13 cellular contexts compared by ENCODE assay signal in genomic region chr7:22694597-22695207, GRCh38. TPM values are rescaled to one million over a fixed set of nuclear protein-coding genes. Genes with fewer than 3 reads are reported as not detected.
A peak's percentile ranks its signal among the peaks of the same experiment; 100 is the strongest.
DNase-seq lines count a peak whose midpoint lies in the region; ATAC-seq, FAIRE-seq and TF ChIP-seq lines count a peak whose summit lies in the region.
"Had no signal": no experiment of that assay in that cellular context is flagged by ENCODE, and none has a peak within 500 bp of the region (broad histone marks: within the 10 kb centered on the region; RNA-seq: fewer than 3 reads in every experiment).

No MANE protein-coding gene starts in this region.

- intact Hi-C loops in CD4-positive, alpha-beta memory T cell (cut with micrococcal nuclease) = loop anchor here (10.0 kb wide), 1 partner anchor 320 kb away; the partner anchor contains the start of gene HYCC1
- intact Hi-C loops in HepG2 (cut with micrococcal nuclease; ENCODE audit: unreplicated experiment) = no loop called here
- intact Hi-C loops in heart left ventricle (cut with DNase I) = no loop called here

- H3K4me2 ChIP-seq in HepG2 (ENCODE audit: low read depth, low read length) = no peak overlapping the region
- H3K4me2 ChIP-seq: BLaER1 had no signal

- peak; percentile 49 for ATAC-seq in GM21367 (IDR thresholded peaks at IDR 0.05; ENCODE audit: unreplicated experiment)
- ATAC-seq in HG03175 (IDR thresholded peaks at IDR 0.05; ENCODE audit: unreplicated experiment) = peak; percentile 52
- ATAC-seq in activated naive CD8-positive, alpha-beta T cell treated with anti-CD3 and anti-CD28 coated beads, Interleukin-2, amount 50 U/mL, for 24 hours = peak; percentile 40
- ATAC-seq in esophagus mucosa = no peak
- no peak for ATAC-seq in HepG2
- ATAC-seq in heart left ventricle = no peak

- TF ChIP-seq CTCF in HepG2 (CRISPR knock-in tag; IDR thresholded peaks at IDR 0.05) (no peak), heart left ventricle (IDR thresholded peaks at IDR 0.05) (no peak)

- H3K9me3 Mint-ChIP-seq in CD4-positive, alpha-beta memory T cell = no peaks in the 10 kb centered on the region
- H3K9me3 Mint-ChIP-seq in activated naive CD8-positive, alpha-beta T cell treated with anti-CD3 and anti-CD28 coated beads, Interleukin-2, amount 50 U/mL, for 24 hours = no peaks in the 10 kb centered on the region

- no peak overlapping the region for H2AFZ ChIP-seq in HepG2 (ENCODE audit: low read length)

- no TSS peak for BruUV-seq in HepG2 (replicated peaks; lab: Mats Ljungman, UMichigan)

- H4K20me1 ChIP-seq in HepG2 (ENCODE audit: insufficient read depth, low read length) = no peaks in the 10 kb centered on the region
- H4K20me1 ChIP-seq: BLaER1 had no signal

- no peak overlapping the region for H3K4me3 ChIP-seq in CD4-positive, alpha-beta memory T cell (ENCODE audit: low read length in 2 of 2)
- no peak overlapping the region for H3K4me3 ChIP-seq in HepG2 (replicated peaks in 1 of 3; ENCODE audit: insufficient read depth in 1 of 3, low read depth in 2 of 3, low read length in 3 of 3)
- no peak overlapping the region for H3K4me3 ChIP-seq in heart left ventricle
- H3K4me3 ChIP-seq: BLaER1, coronary artery had no signal

- TF ChIP-seq EP300 in HepG2 (IDR thresholded peaks at IDR 0.05; ENCODE audit: low read depth in 2 of 2, low read length in 2 of 2) = no peak
- no peak for TF ChIP-seq EP300 in HepG2 (CRISPR knock-in tag; IDR thresholded peaks at IDR 0.05; ENCODE audit: borderline replicate concordance)

- no peaks in the 10 kb centered on the region for H3K79me2 ChIP-seq in HepG2 (ENCODE audit: insufficient read depth, low read length)

- POLR2A ChIA-PET in CD4-positive, alpha-beta memory T cell (lab: Charles Lee; ENCODE audit: partially characterized antibody) = interaction anchor here (0.8 to 0.9 kb wide), 2 partner anchors 17 to 19 kb away, joined by 3 read pairs; no protein-coding TSS in a partner anchor
- POLR2A ChIA-PET in HepG2 (lab: Yijun Ruan, JAX) = no interaction called here

- DNase-seq in CD4-positive, alpha-beta memory T cell = peak in 1 of 5 donors; percentile 12
- no peak for DNase-seq in activated naive CD8-positive, alpha-beta T cell treated with anti-CD3 and anti-CD28 coated beads, Interleukin-2, amount 50 U/mL, for 24 hours
- no peak for DNase-seq in HepG2 (ENCODE audit: low spot score)
- no peak for DNase-seq in NCI-H526 (lab: John Stamatoyannopoulos, UW)
- no peak for DNase-seq in heart left ventricle
- DNase-seq: activated naive CD4-positive, alpha-beta T cell; NCI-H2081 had no signal

- no peak for TF ChIP-seq RAD21 in HepG2 (CRISPR knock-in tag; IDR thresholded peaks at IDR 0.05)

- H3K4me1 ChIP-seq in CD4-positive, alpha-beta memory T cell (ENCODE audit: insufficient read depth, low read length) = peaks cover 49% of the 10 kb centered on the region
- H3K4me1 ChIP-seq in HepG2 (ENCODE audit: insufficient read depth, low read length) (no peaks in the 10 kb centered on the region), heart left ventricle (peaks cover 0 to 48% (median 0%) of the 10 kb centered on the region in 12 donors)

- H3K4me3 Mint-ChIP-seq in CD4-positive, alpha-beta memory T cell = peak overlapping the region in 7 of 8 donors; percentile 7 to 78 (median 52)
- H3K4me3 Mint-ChIP-seq in activated naive CD8-positive, alpha-beta T cell treated with anti-CD3 and anti-CD28 coated beads, Interleukin-2, amount 50 U/mL, for 24 hours = no peak overlapping the region

- H3K27ac Mint-ChIP-seq in CD4-positive, alpha-beta memory T cell = peak overlapping the region in 2 of 7 donors; percentile 36 to 43
- peak overlapping the region; percentile 21 for H3K27ac Mint-ChIP-seq in activated naive CD8-positive, alpha-beta T cell treated with anti-CD3 and anti-CD28 coated beads, Interleukin-2, amount 50 U/mL, for 24 hours

- no peak for FAIRE-seq in HepG2 (lab: Jason Lieb, UNC)

- H3K4me1 Mint-ChIP-seq in CD4-positive, alpha-beta memory T cell = peaks cover 38 to 55% (median 48%) of the 10 kb centered on the region in 4 donors
- peaks cover 59% of the 10 kb centered on the region for H3K4me1 Mint-ChIP-seq in activated naive CD8-positive, alpha-beta T cell treated with anti-CD3 and anti-CD28 coated beads, Interleukin-2, amount 50 U/mL, for 24 hours

- in situ Hi-C loops in HepG2 (cut with HindIII; ENCODE audit: extremely low pct_ligation_motif_present, low pct_unique_long_range_greater_than_20kb) = no loop called here

- H3K9me3 ChIP-seq in CD4-positive, alpha-beta memory T cell (ENCODE audit: control insufficient read depth in 1 of 2, low read length in 2 of 2) = no peaks in the 10 kb centered on the region
- H3K9me3 ChIP-seq in HepG2 (ENCODE audit: low read length) (no peaks in the 10 kb centered on the region), heart left ventricle (no peaks in the 10 kb centered on the region)
- H3K9me3 ChIP-seq: BLaER1 had no signal

- no peak overlapping the region for H3K27ac ChIP-seq in CD4-positive, alpha-beta memory T cell (ENCODE audit: low read depth, low read length)
- H3K27ac ChIP-seq in HepG2 (ENCODE audit: extremely low read length, insufficient read depth, low read length) (no peak overlapping the region), heart left ventricle (no peak overlapping the region)
- H3K27ac ChIP-seq: BLaER1, coronary artery had no signal

- WGBS in HepG2 (ENCODE audit: low lambda C conversion rate) = 36% methylated on average over 5 of the region's 5 CpGs
- 89 to 94% (median 90%) methylated on average over 5 of the region's 5 CpGs for WGBS in heart left ventricle, 4 donors

- H3K9ac ChIP-seq in HepG2 (ENCODE audit: insufficient read depth, low read depth, low read length) = no peak overlapping the region
- H3K9ac ChIP-seq: BLaER1 had no signal

- H3K27me3 Mint-ChIP-seq in CD4-positive, alpha-beta memory T cell = peaks cover 0 to 2% of the 10 kb centered on the region in 2 donors
- peaks cover 8% of the 10 kb centered on the region for H3K27me3 Mint-ChIP-seq in activated naive CD8-positive, alpha-beta T cell treated with anti-CD3 and anti-CD28 coated beads, Interleukin-2, amount 50 U/mL, for 24 hours

- H3K27me3 ChIP-seq in CD4-positive, alpha-beta memory T cell (ENCODE audit: insufficient read depth, low read length) = no peaks in the 10 kb centered on the region
- H3K27me3 ChIP-seq in HepG2 (ENCODE audit: control insufficient read depth in 1 of 2, insufficient read depth in 2 of 2, low read length in 2 of 2) (peaks cover 0 to 6% of the 10 kb centered on the region in 2 experiments; a peak in 1 of 5 replicates), heart left ventricle (no peaks in the 10 kb centered on the region)
- H3K27me3 ChIP-seq: BLaER1 had no signal

- H3K36me3 Mint-ChIP-seq in CD4-positive, alpha-beta memory T cell = no peaks in the 10 kb centered on the region
- no peaks in the 10 kb centered on the region for H3K36me3 Mint-ChIP-seq in activated naive CD8-positive, alpha-beta T cell treated with anti-CD3 and anti-CD28 coated beads, Interleukin-2, amount 50 U/mL, for 24 hours (ENCODE audit: low read depth)

- TF ChIP-seq POLR2A in HepG2 (IDR thresholded peaks at IDR 0.05; ENCODE audit: insufficient read depth in 1 of 2, low read depth in 2 of 2, low read length in 2 of 2) (no peak), heart left ventricle (IDR thresholded peaks at IDR 0.05) (no peak)

- no peaks in the 10 kb centered on the region for H3K36me3 ChIP-seq in CD4-positive, alpha-beta memory T cell (ENCODE audit: insufficient read depth, low read length)
- H3K36me3 ChIP-seq in HepG2 (replicated peaks in 1 of 2; ENCODE audit: control insufficient read depth in 1 of 2, insufficient read depth in 2 of 2, low read length in 2 of 2) (no peaks in the 10 kb centered on the region), heart left ventricle (no peaks in the 10 kb centered on the region)
- H3K36me3 ChIP-seq: BLaER1 had no signal

- CTCF ChIA-PET in CD4-positive, alpha-beta memory T cell (lab: Charles Lee; ENCODE audit: partially characterized antibody) = interaction anchor here (1.1 to 1.2 kb wide), 2 partner anchors 14 to 31 kb away, joined by 3 to 4 read pairs; no protein-coding TSS in a partner anchor
- CTCF ChIA-PET in HepG2 (lab: Yijun Ruan, JAX; ENCODE audit: low intra/inter-chr PET ratio, low total read pairs) = no interaction called here

TF ChIP-seq in HepG2, 621 proteins besides CTCF, POLR2A, EP300 and RAD21 (continues in another document):
- TF ChIP-seq XRCC5 (optimal IDR thresholded peaks at IDR 0.05; ENCODE audit: low read length) = no peak
- no peak for TF ChIP-seq JUND (CRISPR knock-in tag; IDR thresholded peaks at IDR 0.05)
- no peak for TF ChIP-seq ZNF160 (CRISPR knock-in tag; IDR thresholded peaks at IDR 0.05)
- no peak for TF ChIP-seq ZNF317 (CRISPR knock-in tag; IDR thresholded peaks at IDR 0.05)
- no peak for TF ChIP-seq ISX (CRISPR knock-in tag; conservative IDR thresholded peaks at IDR 0.05)
- no peak for TF ChIP-seq SRSF4 (IDR thresholded peaks at IDR 0.05; ENCODE audit: low read depth, low read length, poor library complexity, severe bottlenecking)

RNA-seq across cellular contexts. Expression of gene IL6, which starts 32.3 kb away (rescaled TPM):
- total RNA-seq in CD4-positive, alpha-beta memory T cell = not detected
- polyA plus RNA-seq in CD4-positive, alpha-beta memory T cell = not detected
- total RNA-seq in esophagus mucosa (not detected), HepG2 (2016; rRNA removed; fragmentation: Illumina TruSeq; extraction: Trizol) (not detected in 2 replicates), heart left ventricle (10 to 100 TPM in 1 of 9 donors, 1 to 10 TPM in 5, under 1 TPM in 2, not detected in 1; 0.72 to 15.1 (median 2.6) TPM)
- total RNA-seq in HepG2 (2016; cell fraction: cytosol; rRNA removed; fragmentation: Illumina TruSeq; extraction: Trizol; ENCODE audit: low read depth) = not detected in 2 replicates
- not detected in 2 replicates for total RNA-seq in HepG2 (2016; cell fraction: insoluble cytoplasmic fraction; rRNA removed; fragmentation: Illumina TruSeq; extraction: Trizol)
- total RNA-seq in HepG2 (2016; cell fraction: membrane; rRNA removed; fragmentation: Illumina TruSeq; extraction: Trizol) = not detected in 2 replicates
- total RNA-seq in HepG2 (2016; cell fraction: nucleus; rRNA removed; fragmentation: Illumina TruSeq; extraction: Trizol) = not detected in 2 replicates
- polyA plus RNA-seq in HepG2 (2011; rRNA removed) (not detected in 2 replicates), heart left ventricle (1 to 10 TPM; 1.7 to 2.0 TPM)
- not detected in 2 replicates for polyA plus RNA-seq in HepG2 (2011; cell fraction: cytosol; rRNA removed)
- not detected in 2 replicates for polyA plus RNA-seq in HepG2 (2011; cell fraction: nucleus; rRNA removed)
- polyA plus RNA-seq in HepG2 (2012) = not detected in 2 replicates
- polyA plus RNA-seq in HepG2 (2016; cell fraction: cytosol; fragmentation: Illumina TruSeq; extraction: Trizol; ENCODE audit: low read depth) = not detected in 2 replicates
- not detected in 2 replicates for polyA plus RNA-seq in HepG2 (2016; cell fraction: insoluble cytoplasmic fraction; fragmentation: Illumina TruSeq; extraction: Trizol; ENCODE audit: low read depth)
- polyA plus RNA-seq in HepG2 (2016; cell fraction: membrane; fragmentation: Illumina TruSeq; extraction: Trizol; ENCODE audit: low read depth) = not detected in 2 replicates
- not detected in 2 replicates for polyA plus RNA-seq in HepG2 (2016; cell fraction: nucleus; fragmentation: Illumina TruSeq; extraction: Trizol; ENCODE audit: insufficient read depth, low read depth)
- polyA minus RNA-seq in HepG2 (2011; rRNA and poly(A)+ RNA removed; ENCODE audit: low replicate concordance) = 3.8 TPM in 1 of 2 replicates, not detected in the other
- polyA minus RNA-seq in HepG2 (2011; cell fraction: cytosol; rRNA and poly(A)+ RNA removed) = not detected in 2 replicates
- not detected in 2 replicates for polyA minus RNA-seq in HepG2 (2011; cell fraction: nucleus; rRNA and poly(A)+ RNA removed)
- total RNA-seq: HT-29 had no signal

Comparison
In these comparisons a context has a peak if more than half of its experiments do, and no peak if none do; other contexts are left out.
1. ATAC-seq: peak in GM21367 (single experiment), HG03175 (single experiment) and activated naive CD8-positive, alpha-beta T cell treated with anti-CD3 and anti-CD28 coated beads, Interleukin-2, amount 50 U/mL, for 24 hours (single experiment); none in esophagus mucosa (single experiment), HepG2 (single experiment) and heart left ventricle (0 of 4).